8 cellular contexts compared by ENCODE assay signal in genomic region chr6:28474441-28475219, GRCh38. TPM values are rescaled to one million over a fixed set of nuclear protein-coding genes. Genes with fewer than 3 reads are reported as not detected.
DNase-seq lines count a peak whose midpoint lies in the region; ATAC-seq lines count a peak whose summit lies in the region.

No MANE protein-coding gene starts in this region.

- H3K27ac Mint-ChIP-seq in activated naive CD8-positive, alpha-beta T cell treated with anti-CD3 and anti-CD28 coated beads, Interleukin-2, amount 50 U/mL, for 24 hours = peak overlapping the region; percentile 44

- in situ Hi-C loops in Caki2 (cut with HindIII; ENCODE audit: low pct_unique_long_range_greater_than_20kb, low sequenced_read_pairs) = no loop called here

- H3K9me3 Mint-ChIP-seq in activated naive CD8-positive, alpha-beta T cell treated with anti-CD3 and anti-CD28 coated beads, Interleukin-2, amount 50 U/mL, for 24 hours = peaks cover 3% of the 10 kb centered on the region

- no peaks in the 10 kb centered on the region for H3K36me3 Mint-ChIP-seq in activated naive CD8-positive, alpha-beta T cell treated with anti-CD3 and anti-CD28 coated beads, Interleukin-2, amount 50 U/mL, for 24 hours (ENCODE audit: low read depth)

- peak overlapping the region; percentile 53 for H3K4me3 Mint-ChIP-seq in activated naive CD8-positive, alpha-beta T cell treated with anti-CD3 and anti-CD28 coated beads, Interleukin-2, amount 50 U/mL, for 24 hours

- H3K27me3 Mint-ChIP-seq in activated naive CD8-positive, alpha-beta T cell treated with anti-CD3 and anti-CD28 coated beads, Interleukin-2, amount 50 U/mL, for 24 hours = peaks cover 56% of the 10 kb centered on the region

- ATAC-seq in GM21723 (IDR thresholded peaks at IDR 0.05; ENCODE audit: unreplicated experiment) = peak; percentile 80
- peak; percentile 98 for ATAC-seq in activated naive CD8-positive, alpha-beta T cell treated with anti-CD3 and anti-CD28 coated beads, Interleukin-2, amount 50 U/mL, for 24 hours
- no peak for ATAC-seq in HG03139 (IDR thresholded peaks at IDR 0.05; ENCODE audit: unreplicated experiment)
- no peak for ATAC-seq in HG02571 (IDR thresholded peaks at IDR 0.05; ENCODE audit: unreplicated experiment)

- DNase-seq in Caki2 (ENCODE audit: low read depth) (peak; percentile 81), NCI-H226 (peak; percentile 63), kidney glomerular epithelial cell (lab: John Stamatoyannopoulos, UW) (peak; percentile 87)
- peak; percentile 19 for DNase-seq in activated naive CD8-positive, alpha-beta T cell treated with anti-CD3 and anti-CD28 coated beads, Interleukin-2, amount 50 U/mL, for 24 hours
- DNase-seq in activated CD4-positive, CD25-positive, alpha-beta regulatory T cell (lab: John Stamatoyannopoulos, UW) = no peak

- peaks cover 3% of the 10 kb centered on the region for H3K4me1 Mint-ChIP-seq in activated naive CD8-positive, alpha-beta T cell treated with anti-CD3 and anti-CD28 coated beads, Interleukin-2, amount 50 U/mL, for 24 hours

RNA-seq across cellular contexts. Expression of gene ZSCAN23, which starts 31.3 kb away (rescaled TPM):
- 1.2 and 13.7 TPM in 2 replicates for total RNA-seq in Caki2 (2014; rRNA removed; shearing (Covaris generic); ENCODE audit: low replicate concordance)

RNA-seq across cellular contexts. Expression of gene GPX6, which starts 41.0 kb away (rescaled TPM):
- not detected in 2 replicates for total RNA-seq in Caki2 (2014; rRNA removed; shearing (Covaris generic); ENCODE audit: low replicate concordance)

RNA-seq across cellular contexts. Expression of gene GPX5, which starts 51.1 kb away (rescaled TPM):
- not detected in 2 replicates for total RNA-seq in Caki2 (2014; rRNA removed; shearing (Covaris generic); ENCODE audit: low replicate concordance)

Comparison
In these comparisons a context has a peak if more than half of its experiments do, and no peak if none do; other contexts are left out.
1. DNase-seq: peak in Caki2 (single experiment), NCI-H226 (single experiment), activated naive CD8-positive, alpha-beta T cell treated with anti-CD3 and anti-CD28 coated beads, Interleukin-2, amount 50 U/mL, for 24 hours (single experiment) and kidney glomerular epithelial cell (single experiment); none in activated CD4-positive, CD25-positive, alpha-beta regulatory T cell (0 of 4).
2. ATAC-seq: peak in GM21723 (single experiment) and activated naive CD8-positive, alpha-beta T cell treated with anti-CD3 and anti-CD28 coated beads, Interleukin-2, amount 50 U/mL, for 24 hours (single experiment); none in HG03139 (single experiment) and HG02571 (single experiment).